16 cellular contexts compared by ENCODE assay signal in genomic region chr2:187545238-187545751, GRCh38. TPM values are rescaled to one million over a fixed set of nuclear protein-coding genes. Genes with fewer than 3 reads are reported as not detected.
A peak's percentile ranks its signal among the peaks of the same experiment; 100 is the strongest.
DNase-seq lines count a peak whose midpoint lies in the region; ATAC-seq, FAIRE-seq and TF ChIP-seq lines count a peak whose summit lies in the region.
"Had no signal": no experiment of that assay in that cellular context is flagged by ENCODE, and none has a peak within 500 bp of the region (broad histone marks: within the 10 kb centered on the region; RNA-seq: fewer than 3 reads in every experiment).

No MANE protein-coding gene starts in this region.

- H2BK15ac ChIP-seq in IMR-90 (ENCODE audit: low read depth, low read length) (no peak overlapping the region), mesenchymal stem cell (ENCODE audit: low read depth, poor library complexity, severe bottlenecking) (no peak overlapping the region)

- TF ChIP-seq EP300 in A549 (IDR thresholded peaks at IDR 0.05), result no peak

- H4K91ac ChIP-seq in IMR-90 (ENCODE audit: insufficient read depth, low read depth, low read length) (no peak overlapping the region), mesenchymal stem cell (ENCODE audit: low read length) (no peak overlapping the region)

- CTCF ChIA-PET in A549 (lab: Yijun Ruan, JAX) (interaction anchor here (1.0 to 8.7 kb wide), 3 partner anchors 35 to 46 kb away, joined by 3 to 56 read pairs (median 27); no protein-coding TSS in a partner anchor), IMR-90 (lab: Yijun Ruan, JAX) (interaction anchor here (0.7 kb wide), 1 partner anchor 36 kb away, joined by 3 read pairs; no protein-coding TSS in a partner anchor)

- TF ChIP-seq RAD21 in A549 (conservative IDR thresholded peaks at IDR 0.05 in 1 of 2, IDR thresholded peaks at IDR 0.05 in 1 of 2) (no peak), IMR-90 (IDR thresholded peaks at IDR 0.05; ENCODE audit: low read length) (no peak)

- peaks cover 89% of the 10 kb centered on the region for H3K4me1 Mint-ChIP-seq in chondrocyte (ENCODE audit: low read depth)
- H3K4me1 Mint-ChIP-seq: activated CD4-positive, alpha-beta T cell treated with anti-CD3 and anti-CD28 coated beads, Interleukin-2, amount 10 ng/mL, durations not matched to agents 7 days and 5 days; activated naive CD8-positive, alpha-beta T cell treated with anti-CD3 and anti-CD28 coated beads, Interleukin-2, amount 10 ng/mL, durations not matched to agents 7 days and 5 days had no signal

- H3K36me3 Mint-ChIP-seq in chondrocyte (ENCODE audit: low read depth), result peaks cover 5% of the 10 kb centered on the region
- H3K36me3 Mint-ChIP-seq: activated naive CD8-positive, alpha-beta T cell treated with anti-CD3 and anti-CD28 coated beads, Interleukin-2, amount 10 ng/mL, durations not matched to agents 7 days and 5 days had no signal

- H2BK20ac ChIP-seq in IMR-90 (ENCODE audit: low read depth, low read length), result peak overlapping the region; percentile 25; the same call in 1 of the 2 replicates

- TF ChIP-seq POLR2A in A549 (IDR thresholded peaks at IDR 0.05; ENCODE audit: low read length), result no peak
- TF ChIP-seq POLR2A in IMR-90 (IDR thresholded peaks at IDR 0.05; ENCODE audit: low read depth, low read length), result no peak

- dilution Hi-C loops in IMR-90 (cut with HindIII; ENCODE audit: low sequenced_read_pairs, unreplicated experiment), result no loop called here

- peak in 1 of 2 experiments; percentile 67 for DNase-seq in A549 (ENCODE audit: low read depth in 1 of 2, low spot score in 1 of 2)
- DNase-seq in IMR-90, result no peak
- no peak for DNase-seq in chondrocyte (ENCODE audit: low spot score)
- no peak for DNase-seq in mesenchymal stem cell
- no peak for DNase-seq in anterior cingulate cortex (lab: John Stamatoyannopoulos, UW)
- no peak for DNase-seq in AG08396 (ENCODE audit: low spot score)
- DNase-seq: activated CD4-positive, alpha-beta T cell treated with anti-CD3 and anti-CD28 coated beads, Interleukin-2, amount 10 ng/mL, durations not matched to agents 7 days and 5 days; activated naive CD8-positive, alpha-beta T cell treated with anti-CD3 and anti-CD28 coated beads, Interleukin-2, amount 10 ng/mL, durations not matched to agents 7 days and 5 days; erythroblast; SHP77; T-helper 9 cell had no signal

- H3K18ac ChIP-seq in IMR-90 (ENCODE audit: low read depth, low read length) (no peak overlapping the region), mesenchymal stem cell (ENCODE audit: low read depth in 1 of 2, low read length in 2 of 2) (no peak overlapping the region)

- intact Hi-C loops in IMR-90 (cut with micrococcal nuclease), result no loop called here

- in situ Hi-C loops in IMR-90 (cut with MboI; ENCODE audit: low sequenced_read_pairs), result no loop called here

- H3K23ac ChIP-seq in IMR-90 (ENCODE audit: low read depth, low read length), result no peak overlapping the region
- H3K23ac ChIP-seq in mesenchymal stem cell (ENCODE audit: low read length in 2 of 2), result no peak overlapping the region

- 0 out of 2 replicates have a peak overlapping the region, but pooled peaks have one; percentile 57 for H3K14ac ChIP-seq in IMR-90 (replicated peaks; ENCODE audit: low read depth, low read length)
- no peak overlapping the region for H3K14ac ChIP-seq in mesenchymal stem cell (ENCODE audit: low read length in 2 of 2)

- H3K9me3 Mint-ChIP-seq in chondrocyte (ENCODE audit: low read depth), result no peaks in the 10 kb centered on the region
- H3K9me3 Mint-ChIP-seq: activated CD4-positive, alpha-beta T cell treated with anti-CD3 and anti-CD28 coated beads, Interleukin-2, amount 10 ng/mL, durations not matched to agents 7 days and 5 days; activated naive CD8-positive, alpha-beta T cell treated with anti-CD3 and anti-CD28 coated beads, Interleukin-2, amount 10 ng/mL, durations not matched to agents 7 days and 5 days had no signal

- no peak overlapping the region for H3K56ac ChIP-seq in IMR-90 (ENCODE audit: extremely low read depth, insufficient read depth, low read length)

- H3K9me1 ChIP-seq in IMR-90 (ENCODE audit: insufficient read depth, low read length), result no peaks in the 10 kb centered on the region

- H3K4ac ChIP-seq in IMR-90 (ENCODE audit: low read depth, low read length) (no peak overlapping the region), mesenchymal stem cell (ENCODE audit: low read depth in 1 of 2, low read length in 2 of 2) (no peak overlapping the region)

- WGBS in A549 (ENCODE audit: missing lambda C conversion rate), result 2% methylated on average over 1 of the region's 1 CpG
- WGBS in IMR-90 (ENCODE audit: extremely low coverage in 2 of 2, insufficient read length in 1 of 2), 2 experiments, result no CpG with 5 or more reads among the region's 1 CpG
- WGBS in mesenchymal stem cell, result 20% methylated on average over 1 of the region's 1 CpG

- peak overlapping the region; percentile 93 for H3K4me2 ChIP-seq in A549
- H3K4me2 ChIP-seq in IMR-90 (ENCODE audit: low read depth, low read length), result peak overlapping the region; percentile 30; the same call in 1 of the 2 replicates
- H3K4me2 ChIP-seq in mesenchymal stem cell (ENCODE audit: low read length, poor library complexity, severe bottlenecking), result no peak overlapping the region

- no peak overlapping the region for H3K9ac ChIP-seq in IMR-90 (ENCODE audit: low read depth, low read length)
- H3K9ac ChIP-seq in mesenchymal stem cell (ENCODE audit: low read length), result peak overlapping the region; percentile 46

- ATAC-seq in A549 (no peak), IMR-90 (ENCODE audit: low read depth) (no peak), HG02840 (IDR thresholded peaks at IDR 0.05; ENCODE audit: low FRiP score, unreplicated experiment) (no peak), GM21447 (IDR thresholded peaks at IDR 0.05; ENCODE audit: unreplicated experiment) (no peak)

- H4K8ac ChIP-seq in IMR-90 (ENCODE audit: low read depth in 2 of 2, low read length in 2 of 2) (0 out of 4 replicates have a peak overlapping the region, but pooled peaks of 1 of the 2 experiments have one; percentile 12), mesenchymal stem cell (ENCODE audit: low read length) (no peak overlapping the region)

- H3K36me3 ChIP-seq in IMR-90 (ENCODE audit: control insufficient read depth, insufficient read depth, low read length) (peaks cover 12% of the 10 kb centered on the region), mesenchymal stem cell (ENCODE audit: control insufficient read depth in 1 of 2, insufficient read depth in 2 of 2, low read depth in 1 of 2, low read length in 2 of 2) (no peaks in the 10 kb centered on the region)
- H3K36me3 ChIP-seq: prostate gland, suprapubic skin had no signal

- H2AK5ac ChIP-seq in IMR-90 (ENCODE audit: low read depth, low read length), result no peak overlapping the region
- H2AK5ac ChIP-seq in mesenchymal stem cell (ENCODE audit: low read length, severe bottlenecking), result no peak overlapping the region

- no TSS peak for BruUV-seq in IMR-90 (replicated peaks; lab: Mats Ljungman, UMichigan)

- no peak overlapping the region for H2BK12ac ChIP-seq in mesenchymal stem cell (ENCODE audit: low read length in 2 of 2)

- no peaks in the 10 kb centered on the region for H3K27me3 ChIP-seq in IMR-90 (ENCODE audit: control insufficient read depth, insufficient read depth, low read length)
- no peaks in the 10 kb centered on the region for H3K27me3 ChIP-seq in mesenchymal stem cell (ENCODE audit: control insufficient read depth in 1 of 2, insufficient read depth in 1 of 2, low read length in 2 of 2)
- H3K27me3 ChIP-seq: suprapubic skin had no signal

- TF ChIP-seq CTCF in A549 (IDR thresholded peaks at IDR 0.05) (no peak), IMR-90 (conservative IDR thresholded peaks at IDR 0.05; ENCODE audit: low read depth, low read length) (no peak), chondrocyte (IDR thresholded peaks at IDR 0.05) (no peak)

- H4K20me1 ChIP-seq in IMR-90 (ENCODE audit: insufficient read depth, low read length), result no peaks in the 10 kb centered on the region

- H2BK120ac ChIP-seq in IMR-90 (ENCODE audit: low read depth, low read length), result no peak overlapping the region
- no peak overlapping the region for H2BK120ac ChIP-seq in mesenchymal stem cell (ENCODE audit: low read depth, low read length)

- no peak overlapping the region for H3K4me3 Mint-ChIP-seq in chondrocyte (ENCODE audit: unreplicated experiment)
- H3K4me3 Mint-ChIP-seq: activated CD4-positive, alpha-beta T cell treated with anti-CD3 and anti-CD28 coated beads, Interleukin-2, amount 10 ng/mL, durations not matched to agents 7 days and 5 days; activated naive CD8-positive, alpha-beta T cell treated with anti-CD3 and anti-CD28 coated beads, Interleukin-2, amount 10 ng/mL, durations not matched to agents 7 days and 5 days had no signal

- H3K4me1 ChIP-seq in A549 (peaks cover 83% of the 10 kb centered on the region), IMR-90 (ENCODE audit: control insufficient read depth, insufficient read depth, low read length) (peaks cover 16% of the 10 kb centered on the region), mesenchymal stem cell (ENCODE audit: control insufficient read depth, insufficient read depth, low read depth, low read length) (peaks cover 3% of the 10 kb centered on the region)
- H3K4me1 ChIP-seq: prostate gland had no signal

- no peaks in the 10 kb centered on the region for H3K27me3 Mint-ChIP-seq in chondrocyte (ENCODE audit: low read depth)

- peak overlapping the region; percentile 78 for H2BK5ac ChIP-seq in IMR-90 (ENCODE audit: low read depth, low read length, poor library complexity, severe bottlenecking)
- no peak overlapping the region for H2BK5ac ChIP-seq in mesenchymal stem cell (ENCODE audit: low read depth, low read length, poor library complexity, severe bottlenecking)

- no peak overlapping the region for H2AK9ac ChIP-seq in IMR-90 (replicated peaks; ENCODE audit: low read depth, low read length, poor library complexity)

- H3K27ac ChIP-seq in A549 (peak overlapping the region; percentile 92 to 98), IMR-90 (ENCODE audit: insufficient read depth, low read length) (peak overlapping the region; percentile 13; the same call in 1 of the 2 replicates), mesenchymal stem cell (ENCODE audit: low read length, poor library complexity, severe bottlenecking) (no peak overlapping the region)
- H3K27ac ChIP-seq: prostate gland, suprapubic skin had no signal

- H3K9me3 ChIP-seq in A549 (no peaks in the 10 kb centered on the region), IMR-90 (ENCODE audit: control insufficient read depth, insufficient read depth, low read length) (no peaks in the 10 kb centered on the region), mesenchymal stem cell (ENCODE audit: control insufficient read depth, low read length) (no peaks in the 10 kb centered on the region)
- H3K9me3 ChIP-seq: prostate gland, suprapubic skin had no signal

- H2AFZ ChIP-seq in IMR-90 (replicated peaks; ENCODE audit: low read length, poor library complexity), result no peak overlapping the region
- no peak overlapping the region for H2AFZ ChIP-seq in mesenchymal stem cell (ENCODE audit: low read depth, low read length)

- H3K79me1 ChIP-seq in IMR-90 (ENCODE audit: low read depth in 1 of 2, low read length in 2 of 2), result peaks cover 6 to 27% of the 10 kb centered on the region in 2 experiments; a peak in 3 of 4 replicates
- no peaks in the 10 kb centered on the region for H3K79me1 ChIP-seq in mesenchymal stem cell (replicated peaks; ENCODE audit: low read length, poor library complexity, severe bottlenecking)

- H3K4me3 ChIP-seq in A549 (peak overlapping the region; percentile 24; the same call in 2 of the 3 replicates), IMR-90 (ENCODE audit: insufficient read depth, low read depth, low read length) (no peak overlapping the region), mesenchymal stem cell (ENCODE audit: insufficient read depth in 1 of 2, low read depth in 1 of 2, low read length in 2 of 2) (no peak overlapping the region)
- H3K4me3 ChIP-seq: coronary artery, prostate gland, suprapubic skin had no signal

- FAIRE-seq in A549 (lab: Jason Lieb, UNC), result no peak

- POLR2A ChIA-PET in A549 (lab: Yijun Ruan, JAX), result interaction anchor here (1.2 kb wide), 1 partner anchor 30 kb away, joined by 5 read pairs; no protein-coding TSS in a partner anchor
- POLR2A ChIA-PET in IMR-90 (lab: Charles Lee; ENCODE audit: unreplicated experiment), result no interaction called here

- 0 out of 2 replicates have a peak overlapping the region, but pooled peaks have one; percentile 5 for H4K5ac ChIP-seq in IMR-90 (ENCODE audit: low read depth, low read length)

- H3K27ac Mint-ChIP-seq in chondrocyte (ENCODE audit: unreplicated experiment), result peak overlapping the region; percentile 29
- H3K27ac Mint-ChIP-seq: activated CD4-positive, alpha-beta T cell treated with anti-CD3 and anti-CD28 coated beads, Interleukin-2, amount 10 ng/mL, durations not matched to agents 7 days and 5 days; activated naive CD8-positive, alpha-beta T cell treated with anti-CD3 and anti-CD28 coated beads, Interleukin-2, amount 10 ng/mL, durations not matched to agents 7 days and 5 days had no signal

RNA-seq across cellular contexts. Expression of gene TFPI, which starts 8.9 kb away (rescaled TPM):
- polyA plus RNA-seq in A549 (2011; rRNA removed), result 104 and 107 TPM in 2 replicates
- 5.3 and 5.4 TPM in 2 replicates for polyA plus RNA-seq in A549 (2012; cell fraction: cytosol; rRNA removed)
- polyA plus RNA-seq in A549 (2012; cell fraction: nucleus; rRNA removed), result 4.4 and 8.1 TPM in 2 replicates
- polyA plus RNA-seq in A549 (2017; fragmentation: RNase III; extraction: RNeasy Plus Mini Kit Qiagen cat#74134 plus additional on column Dnase treatment), result 12.3 to 18.7 TPM (median 14.3 TPM) in 3 replicates
- polyA minus RNA-seq in A549 (2011; rRNA and poly(A)+ RNA removed), result 49.1 and 67.2 TPM in 2 replicates
- 83.0 and 93.9 TPM in 2 replicates for total RNA-seq in IMR-90 (2012; rRNA removed)
- polyA plus RNA-seq in IMR-90 (2012; rRNA removed), result 25.6 and 33.9 TPM in 2 replicates
- 5.4 and 6.5 TPM in 2 replicates for polyA plus RNA-seq in IMR-90 (2012; cell fraction: cytosol; rRNA removed)
- 2.1 and 22.1 TPM in 2 replicates for polyA plus RNA-seq in IMR-90 (2012; cell fraction: nucleus; rRNA removed; ENCODE audit: low replicate concordance)
- 116 to 173 TPM (median 161 TPM) in 3 replicates for total RNA-seq in chondrocyte
- polyA plus RNA-seq in mesenchymal stem cell (2013, experiment 1 of 2), result 486 TPM
- polyA plus RNA-seq in mesenchymal stem cell (2013, experiment 2 of 2), result 510 TPM
- total RNA-seq: activated CD4-positive, alpha-beta T cell treated with anti-CD3 and anti-CD28 coated beads, Interleukin-2, amount 10 ng/mL, durations not matched to agents 7 days and 5 days had no signal
